Comparison of ENCODE assay signal across 10 cellular contexts in the genomic region with DNA sequence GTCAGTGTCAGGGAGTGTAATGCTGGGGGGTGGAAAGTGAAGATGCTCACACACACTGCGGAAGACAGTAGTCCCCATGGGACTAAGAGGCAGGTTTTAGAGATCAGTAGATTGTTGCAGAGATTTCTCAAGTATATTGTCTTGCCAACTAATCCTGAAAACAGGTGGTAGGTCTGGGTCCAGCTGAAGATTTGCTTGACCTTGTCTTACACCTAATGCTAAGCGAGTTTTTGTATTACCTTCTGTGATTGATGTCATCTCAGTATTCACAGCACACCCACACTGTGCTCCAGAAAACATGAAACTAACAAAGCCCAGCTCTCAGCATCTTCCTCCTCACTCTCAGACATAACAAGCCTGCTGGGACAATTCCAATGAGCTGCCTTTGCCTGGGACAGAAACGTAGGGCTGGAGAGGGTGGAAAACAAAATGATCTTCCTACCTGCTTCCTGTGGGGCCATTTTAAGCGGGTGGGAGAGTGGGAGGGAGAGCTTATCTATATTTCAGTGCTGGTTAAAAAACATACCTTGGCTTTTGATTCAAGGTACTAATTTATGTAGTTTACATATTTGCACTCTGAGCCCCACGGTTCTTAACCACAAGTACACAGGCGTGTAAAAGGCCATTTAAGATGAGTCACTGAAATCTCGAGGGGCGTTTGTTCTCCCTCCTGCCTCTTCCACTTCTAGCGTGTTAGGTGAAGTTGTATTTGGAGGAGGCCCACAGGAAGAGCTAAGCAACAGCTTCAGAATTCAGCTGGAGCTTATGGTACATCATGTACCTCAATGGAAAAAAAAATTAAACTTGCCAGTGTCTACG. TPM values are rescaled to one million over a fixed set of nuclear protein-coding genes. Genes with fewer than 3 reads are reported as not detected.
DNase-seq lines count a peak whose midpoint lies in the region; ATAC-seq and TF ChIP-seq lines count a peak whose summit lies in the region.
"Had no signal": no experiment of that assay in that cellular context is flagged by ENCODE, and none has a peak within 500 bp of the region (broad histone marks: within the 10 kb centered on the region; RNA-seq: fewer than 3 reads in every experiment).

No MANE protein-coding gene starts in this region.

- H4K20me1 ChIP-seq in neural progenitor cell (ENCODE audit: low read depth): no peaks in the 10 kb centered on the region

- H3K27me3 ChIP-seq in neural progenitor cell (no peaks in the 10 kb centered on the region), dorsolateral prefrontal cortex (no peaks in the 10 kb centered on the region)

- H3K4me1 ChIP-seq in neural progenitor cell: no peaks in the 10 kb centered on the region

- H3K4me1 Mint-ChIP-seq in activated T-cell treated with anti-CD3 and anti-CD28 coated beads, Interleukin-2, amount 50 U/mL, for 24 hours (ENCODE audit: low read depth): peaks cover 38% of the 10 kb centered on the region
- H3K4me1 Mint-ChIP-seq in activated naive CD8-positive, alpha-beta T cell treated with anti-CD3 and anti-CD28 coated beads for 36 hours: peaks cover 36% of the 10 kb centered on the region
- peaks cover 2% of the 10 kb centered on the region for H3K4me1 Mint-ChIP-seq in neural progenitor cell
- H3K4me1 Mint-ChIP-seq in CD14-positive monocyte: peaks cover 12% of the 10 kb centered on the region

- intact Hi-C loops in dorsolateral prefrontal cortex (cut with DNase I): no loop called here
- intact Hi-C loops in CD14-positive monocyte (cut with micrococcal nuclease): no loop called here

- H3K4me3 ChIP-seq in neural progenitor cell: no peak overlapping the region
- H3K4me3 ChIP-seq in dorsolateral prefrontal cortex: no peak overlapping the region

- no peaks in the 10 kb centered on the region for H3K36me3 ChIP-seq in neural progenitor cell

- no peak overlapping the region for H3K4me2 ChIP-seq in neural progenitor cell

- DNase-seq in activated T-cell treated with anti-CD3 and anti-CD28 coated beads, Interleukin-2, amount 50 U/mL, for 24 hours: peak; percentile 48
- no peak for DNase-seq in activated T-cell treated with anti-CD3 and anti-CD28 coated beads for 4 hours
- DNase-seq in activated naive CD8-positive, alpha-beta T cell treated with anti-CD3 and anti-CD28 coated beads for 36 hours: no peak
- peak; percentile 30 for DNase-seq in stimulated activated CD4-positive, alpha-beta T cell treated with anti-CD3 and anti-CD28 coated beads, Interleukin-4, amount 100 ng/mL, for 24 hours
- no peak for DNase-seq in neural progenitor cell (ENCODE audit: low spot score)
- DNase-seq in dorsolateral prefrontal cortex: no peak
- DNase-seq in CD14-positive monocyte (ENCODE audit: low spot score): no peak
- DNase-seq: caudate nucleus, GOT3 had no signal

- no peaks in the 10 kb centered on the region for H3F3A ChIP-seq in neural progenitor cell (ENCODE audit: low read depth)

- peak; percentile 80 for ATAC-seq in HG03025 (IDR thresholded peaks at IDR 0.05; ENCODE audit: low FRiP score, unreplicated experiment)

- no peaks in the 10 kb centered on the region for H3K79me2 ChIP-seq in neural progenitor cell (ENCODE audit: low read depth)

- no peaks in the 10 kb centered on the region for H3K9me3 ChIP-seq in neural progenitor cell (ENCODE audit: low read depth)

- H3K9ac ChIP-seq in neural progenitor cell: no peak overlapping the region

- peak overlapping the region; percentile 35 for H3K4me3 Mint-ChIP-seq in activated T-cell treated with anti-CD3 and anti-CD28 coated beads, Interleukin-2, amount 50 U/mL, for 24 hours
- no peak overlapping the region for H3K4me3 Mint-ChIP-seq in activated naive CD8-positive, alpha-beta T cell treated with anti-CD3 and anti-CD28 coated beads for 36 hours
- H3K4me3 Mint-ChIP-seq in neural progenitor cell (no peak overlapping the region), CD14-positive monocyte (no peak overlapping the region)

- no peak for TF ChIP-seq CTCF in neural progenitor cell (IDR thresholded peaks at IDR 0.05)
- no peak for TF ChIP-seq CTCF in dorsolateral prefrontal cortex (IDR thresholded peaks at IDR 0.05 in 54 of 56, conservative IDR thresholded peaks at IDR 0.05 in 2 of 56; ENCODE audit: low read depth in 1 of 56, partially characterized antibody in 56 of 56)
- no peak for TF ChIP-seq CTCF in CD14-positive monocyte (IDR thresholded peaks at IDR 0.05)

- no peaks in the 10 kb centered on the region for H3K36me3 Mint-ChIP-seq in activated T-cell treated with anti-CD3 and anti-CD28 coated beads, Interleukin-2, amount 50 U/mL, for 24 hours (ENCODE audit: low read depth)
- H3K36me3 Mint-ChIP-seq in activated naive CD8-positive, alpha-beta T cell treated with anti-CD3 and anti-CD28 coated beads for 36 hours: no peaks in the 10 kb centered on the region
- H3K36me3 Mint-ChIP-seq in neural progenitor cell (no peaks in the 10 kb centered on the region), CD14-positive monocyte (no peaks in the 10 kb centered on the region)

- H3K27ac Mint-ChIP-seq in activated T-cell treated with anti-CD3 and anti-CD28 coated beads, Interleukin-2, amount 50 U/mL, for 24 hours: peak overlapping the region; percentile 89
- peak overlapping the region; percentile 85 for H3K27ac Mint-ChIP-seq in activated naive CD8-positive, alpha-beta T cell treated with anti-CD3 and anti-CD28 coated beads for 36 hours
- H3K27ac Mint-ChIP-seq in neural progenitor cell (no peak overlapping the region), CD14-positive monocyte (no peak overlapping the region)

- H2AFZ ChIP-seq in neural progenitor cell (replicated peaks): no peak overlapping the region

- no peaks in the 10 kb centered on the region for H3K27me3 Mint-ChIP-seq in activated T-cell treated with anti-CD3 and anti-CD28 coated beads, Interleukin-2, amount 50 U/mL, for 24 hours
- H3K27me3 Mint-ChIP-seq in activated naive CD8-positive, alpha-beta T cell treated with anti-CD3 and anti-CD28 coated beads for 36 hours: no peaks in the 10 kb centered on the region
- H3K27me3 Mint-ChIP-seq in neural progenitor cell (ENCODE audit: insufficient read depth, low read depth): no peaks in the 10 kb centered on the region
- peaks cover 2 to 3% (median 2%) of the 10 kb centered on the region in 3 donors for H3K27me3 Mint-ChIP-seq in CD14-positive monocyte (ENCODE audit: low read depth in 3 of 3)

- H3K27ac ChIP-seq in neural progenitor cell (no peak overlapping the region), dorsolateral prefrontal cortex (no peak overlapping the region)

- H3K9me3 Mint-ChIP-seq in activated T-cell treated with anti-CD3 and anti-CD28 coated beads, Interleukin-2, amount 50 U/mL, for 24 hours: no peaks in the 10 kb centered on the region
- H3K9me3 Mint-ChIP-seq in activated naive CD8-positive, alpha-beta T cell treated with anti-CD3 and anti-CD28 coated beads for 36 hours: no peaks in the 10 kb centered on the region
- no peaks in the 10 kb centered on the region for H3K9me3 Mint-ChIP-seq in neural progenitor cell
- peaks cover 0 to 1% (median 0%) of the 10 kb centered on the region in 7 donors for H3K9me3 Mint-ChIP-seq in CD14-positive monocyte

RNA-seq across cellular contexts. Expression of a gene that starts 23.1 kb away (rescaled TPM):
- total RNA-seq in activated naive CD8-positive, alpha-beta T cell treated with anti-CD3 and anti-CD28 coated beads for 36 hours: 10 to 100 TPM; 39.3 to 39.9 TPM
- total RNA-seq in neural progenitor cell (ENCODE audit: low replicate concordance): 70.5 and 101 TPM in 2 replicates
- total RNA-seq in dorsolateral prefrontal cortex: 10 to 100 TPM; 12.5 to 38.5 (median 24.7) TPM
- 10 to 100 TPM; 89.4 to 91.2 TPM for polyA plus RNA-seq in CD14-positive monocyte

Comparison
In these comparisons a context has a peak if more than half of its experiments do, and no peak if none do; other contexts are left out.
1. DNase-seq: peak in activated T-cell treated with anti-CD3 and anti-CD28 coated beads, Interleukin-2, amount 50 U/mL, for 24 hours (single experiment) and stimulated activated CD4-positive, alpha-beta T cell treated with anti-CD3 and anti-CD28 coated beads, Interleukin-4, amount 100 ng/mL, for 24 hours (single experiment); none in activated T-cell treated with anti-CD3 and anti-CD28 coated beads for 4 hours (single experiment), activated naive CD8-positive, alpha-beta T cell treated with anti-CD3 and anti-CD28 coated beads for 36 hours (single experiment), neural progenitor cell (single experiment), dorsolateral prefrontal cortex (0 of 10) and CD14-positive monocyte (single experiment).
2. H3K27ac Mint-ChIP-seq: peak in activated T-cell treated with anti-CD3 and anti-CD28 coated beads, Interleukin-2, amount 50 U/mL, for 24 hours (single experiment) and activated naive CD8-positive, alpha-beta T cell treated with anti-CD3 and anti-CD28 coated beads for 36 hours (single experiment); none in neural progenitor cell (single experiment) and CD14-positive monocyte (0 of 7).